In genomic region chr7:107917770-107918651, GRCh38 we compare ENCODE assay signal across 11 cellular contexts. TPM values are rescaled to one million over a fixed set of nuclear protein-coding genes. Genes with fewer than 3 reads are reported as not detected.
A peak's percentile ranks its signal among the peaks of the same experiment; 100 is the strongest.
DNase-seq lines count a peak whose midpoint lies in the region; ATAC-seq, FAIRE-seq and TF ChIP-seq lines count a peak whose summit lies in the region.
"Had no signal": no experiment of that assay in that cellular context is flagged by ENCODE, and none has a peak within 500 bp of the region (broad histone marks: within the 10 kb centered on the region; RNA-seq: fewer than 3 reads in every experiment).

No MANE protein-coding gene starts in this region.

- H3K36me3 Mint-ChIP-seq in glutamatergic neuron (ENCODE audit: unreplicated experiment): no peaks in the 10 kb centered on the region

- DNase-seq in glutamatergic neuron: no peak
- DNase-seq in RKO (ENCODE audit: low spot score): no peak
- no peak for DNase-seq in activated gamma-delta T cell (lab: John Stamatoyannopoulos, UW)
- DNase-seq in kidney: no peak
- DNase-seq: activated CD4-positive, alpha-beta T cell treated with anti-CD3 and anti-CD28 coated beads, Interleukin-2, amount 50 U/mL, for 4 hours; DMS79 treated with DMSO at 0.1 percent for 48 hours; NCI-H1092 had no signal

- peaks cover 14% of the 10 kb centered on the region for H3K4me1 Mint-ChIP-seq in glutamatergic neuron (ENCODE audit: low read depth, unreplicated experiment)

- no peak overlapping the region for H3K4me3 ChIP-seq in kidney (ENCODE audit: low read length in 2 of 2)

- peak overlapping the region; percentile 39 for H3K27ac Mint-ChIP-seq in glutamatergic neuron (ENCODE audit: unreplicated experiment)

- no peaks in the 10 kb centered on the region for H3K9me3 ChIP-seq in kidney (ENCODE audit: control insufficient read depth in 1 of 2, low read length in 2 of 2)

- peaks cover 2% of the 10 kb centered on the region for H3K27me3 Mint-ChIP-seq in glutamatergic neuron (ENCODE audit: unreplicated experiment)

- H3K4me3 Mint-ChIP-seq in glutamatergic neuron (ENCODE audit: unreplicated experiment): no peak overlapping the region

- intact Hi-C loops in kidney (cut with DNase I): no loop called here

- H3K9ac ChIP-seq in kidney (ENCODE audit: low read length in 2 of 2): no peak overlapping the region

- TF ChIP-seq CTCF in glutamatergic neuron (IDR thresholded peaks at IDR 0.05; ENCODE audit: partially characterized antibody, unreplicated experiment) (no peak), kidney (IDR thresholded peaks at IDR 0.05; ENCODE audit: borderline replicate concordance, extremely low read depth, insufficient read depth) (no peak)

- peaks cover 3% of the 10 kb centered on the region for H3K9me3 Mint-ChIP-seq in glutamatergic neuron (ENCODE audit: unreplicated experiment)

- H3K27ac ChIP-seq in kidney (ENCODE audit: low read depth in 2 of 2, low read length in 2 of 2): no peak overlapping the region

- ATAC-seq in GM18870 (IDR thresholded peaks at IDR 0.05; ENCODE audit: unreplicated experiment) (peak; percentile 80), GM21447 (IDR thresholded peaks at IDR 0.05; ENCODE audit: unreplicated experiment) (peak; percentile 80), HG03139 (IDR thresholded peaks at IDR 0.05; ENCODE audit: unreplicated experiment) (peak; percentile 75)

- FAIRE-seq in kidney (lab: Jason Lieb, UNC): no peak
- FAIRE-seq: colon had no signal

- H3K36me3 ChIP-seq in kidney (ENCODE audit: control insufficient read depth in 1 of 2, insufficient read depth in 2 of 2, low read length in 2 of 2): peaks cover 27 to 38% of the 10 kb centered on the region in 2 donors

- no peaks in the 10 kb centered on the region for H3K4me1 ChIP-seq in kidney (ENCODE audit: control insufficient read depth in 1 of 2, insufficient read depth in 1 of 2, low read depth in 1 of 2, low read length in 2 of 2)

RNA-seq across cellular contexts. Expression of gene DLD, which starts 27.0 kb away (rescaled TPM):
- 75.9 TPM for total RNA-seq in glutamatergic neuron (ENCODE audit: unreplicated experiment)
- 78.6 TPM for total RNA-seq in kidney
- polyA plus RNA-seq in kidney (ENCODE audit: insufficient read depth, low read depth, low replicate concordance): 153 TPM
